8 cellular contexts compared by ENCODE assay signal in genomic region chr10:100286051-100287033, GRCh38. TPM values are rescaled to one million over a fixed set of nuclear protein-coding genes. Genes with fewer than 3 reads are reported as not detected.
A peak's percentile ranks its signal among the peaks of the same experiment; 100 is the strongest.
DNase-seq lines count a peak whose midpoint lies in the region; ATAC-seq and TF ChIP-seq lines count a peak whose summit lies in the region.

TSS of gene BLOC1S2 (minus strand) at chr10:100286680. CDS start at chr10:100286659, 21 bp downstream.

- H3K4me3 ChIP-seq in epithelial cell of proximal tubule (ENCODE audit: low read depth, low read length) (peak within 1 kb of the TSS; percentile 99), mucosa of rectum (ENCODE audit: low read length in 2 of 2) (peak within 1 kb of the TSS; percentile 92 to 96)

- H3K9me3 ChIP-seq in mucosa of rectum (ENCODE audit: control insufficient read depth in 2 of 2, low read length in 2 of 2) = no peaks in the 10 kb centered on the region

- peaks cover 0 to 3% of the 10 kb centered on the region in 2 donors for H3K36me3 ChIP-seq in mucosa of rectum (ENCODE audit: control insufficient read depth in 2 of 2, insufficient read depth in 2 of 2, low read length in 2 of 2)

- H3K9ac ChIP-seq in mucosa of rectum (ENCODE audit: low read depth in 1 of 2, low read length in 2 of 2) = peak within 1 kb of the TSS; percentile 88 to 96

- no peaks in the 10 kb centered on the region for H3K27me3 ChIP-seq in mucosa of rectum (ENCODE audit: control insufficient read depth in 2 of 2, insufficient read depth in 2 of 2, low read length in 2 of 2)

- DNase-seq in DMS 273 (lab: John Stamatoyannopoulos, UW; ENCODE audit: unreplicated experiment) = peak; percentile 89
- DNase-seq in HuH-7 (ENCODE audit: low spot score) = peak; percentile 97
- DNase-seq in OCI-M2 (lab: John Stamatoyannopoulos, UW; ENCODE audit: unreplicated experiment) = peak; percentile 74
- peak; percentile 92 for DNase-seq in activated T-cell treated with anti-CD3 and anti-CD28 coated beads, Interleukin-2, amount 50 U/mL, for 1 hour
- peak; percentile 58 for DNase-seq in epithelial cell of proximal tubule (ENCODE audit: low read depth)
- peak; percentile 60 to 73 for DNase-seq in stimulated activated CD8-positive, alpha-beta memory T cell treated with anti-CD3 and anti-CD28 coated beads, Interleukin-4, amount 100 ng/mL, for 4 hours (ENCODE audit: low read depth in 2 of 2, low spot score in 1 of 2)

- no peak for TF ChIP-seq CTCF in epithelial cell of proximal tubule (conservative IDR thresholded peaks at IDR 0.05; ENCODE audit: low read depth, low read length)

- peaks cover 7 to 13% of the 10 kb centered on the region in 2 donors for H3K4me1 ChIP-seq in mucosa of rectum (ENCODE audit: control insufficient read depth in 2 of 2, insufficient read depth in 2 of 2, low read length in 2 of 2)

- peak; percentile 82 for ATAC-seq in GM21447 (IDR thresholded peaks at IDR 0.05; ENCODE audit: unreplicated experiment)

- H3K27ac ChIP-seq in mucosa of rectum (ENCODE audit: low read depth in 2 of 2, low read length in 2 of 2) = peak within 1 kb of the TSS; percentile 73 to 90

RNA-seq across cellular contexts. Expression of gene BLOC1S2, which starts in this region (rescaled TPM):
- total RNA-seq in epithelial cell of proximal tubule = 34.7 and 38.4 TPM in 2 replicates

Comparison
In these comparisons a context has a peak if more than half of its experiments do, and no peak if none do; other contexts are left out.
1. Peak in every context shown above with its lines: DNase-seq, ATAC-seq, H3K4me3 ChIP-seq and H3K27ac ChIP-seq.